Comparison of ENCODE assay signal across 24 cellular contexts in genomic region chr1:199302554-199302953, GRCh38.
DNase-seq lines count a peak whose midpoint lies in the region; ATAC-seq and TF ChIP-seq lines count a peak whose summit lies in the region.
"Had no signal": no experiment of that assay in that cellular context is flagged by ENCODE, and none has a peak within 500 bp of the region (broad histone marks: within the 10 kb centered on the region; RNA-seq: fewer than 3 reads in every experiment).

No MANE protein-coding gene starts in this region.

- H2BK120ac ChIP-seq in mesenchymal stem cell (ENCODE audit: low read depth, low read length): no peak overlapping the region
- no peak overlapping the region for H2BK120ac ChIP-seq in H9 (ENCODE audit: low read depth, low read length, poor library complexity, severe bottlenecking)

- H3K18ac ChIP-seq in mesenchymal stem cell (ENCODE audit: low read depth in 1 of 2, low read length in 2 of 2): no peak overlapping the region
- no peak overlapping the region for H3K18ac ChIP-seq in H9 (ENCODE audit: insufficient read length, low read depth, low read length)

- H2BK5ac ChIP-seq in mesenchymal stem cell (ENCODE audit: low read depth, low read length, poor library complexity, severe bottlenecking) (no peak overlapping the region), H9 (ENCODE audit: insufficient read length, low read length) (no peak overlapping the region)

- H3K4me1 Mint-ChIP-seq in HFFc6 (ENCODE audit: low read depth) (peaks cover 20% of the 10 kb centered on the region), H9 (peaks cover 10 to 13% of the 10 kb centered on the region in 2 experiments)
- H3K4me1 Mint-ChIP-seq: B cell; neural crest cell; stimulated activated memory B cell treated with anti-CD40 and anti-IgM and Interleukin-4, amounts not matched to agents 10 μg/mL and 1 μg/mL and 100 μg/mL, for 72 hours had no signal

- H3K9me3 Mint-ChIP-seq in HFFc6 (no peaks in the 10 kb centered on the region), H9 (no peaks in the 10 kb centered on the region)
- H3K9me3 Mint-ChIP-seq: neural crest cell; stimulated activated memory B cell treated with anti-CD40 and anti-IgM and Interleukin-4, amounts not matched to agents 10 μg/mL and 1 μg/mL and 100 μg/mL, for 72 hours had no signal

- no peaks in the 10 kb centered on the region for H3K23me2 ChIP-seq in H9 (ENCODE audit: insufficient read length, low read depth, low read length, poor library complexity, severe bottlenecking)

- H2AFZ ChIP-seq in mesenchymal stem cell (ENCODE audit: low read depth, low read length) (no peak overlapping the region), H9 (ENCODE audit: low read length) (no peak overlapping the region)

- no peaks in the 10 kb centered on the region for H3K36me3 Mint-ChIP-seq in HFFc6 (ENCODE audit: low read depth)
- H3K36me3 Mint-ChIP-seq in H9 (ENCODE audit: insufficient read depth in 1 of 3, low read depth in 3 of 3): no peaks in the 10 kb centered on the region
- H3K36me3 Mint-ChIP-seq: stimulated activated memory B cell treated with anti-CD40 and anti-IgM and Interleukin-4, amounts not matched to agents 10 μg/mL and 1 μg/mL and 100 μg/mL, for 72 hours had no signal

- no peak overlapping the region for H3K56ac ChIP-seq in H9 (ENCODE audit: insufficient read length, low read depth, low read length)

- H3K9ac ChIP-seq in mesenchymal stem cell (ENCODE audit: low read length): no peak overlapping the region
- H3K9ac ChIP-seq in H9 (ENCODE audit: extremely low read depth, insufficient read length, low read length): no peak overlapping the region

- H4K20me1 ChIP-seq in H9 (ENCODE audit: control insufficient read depth, insufficient read depth, insufficient read length): no peaks in the 10 kb centered on the region

- H4K5ac ChIP-seq in H9 (ENCODE audit: insufficient read length, low read depth, low read length): no peak overlapping the region

- no peak overlapping the region for H3T11ph ChIP-seq in H9 (ENCODE audit: low read length)

- H3K27ac ChIP-seq in RWPE2 (ENCODE audit: poor library complexity, severe bottlenecking) (peak overlapping the region; percentile 40), mesenchymal stem cell (ENCODE audit: low read length, poor library complexity, severe bottlenecking) (no peak overlapping the region), H9 (ENCODE audit: insufficient read length, low read depth, low read length) (no peak overlapping the region)
- H3K27ac ChIP-seq: ascending aorta, heart right ventricle, Peyer's patch, psoas muscle had no signal

- no peak for TF ChIP-seq CTCF in HFFc6 (IDR thresholded peaks at IDR 0.05)
- TF ChIP-seq CTCF in RWPE2 (IDR thresholded peaks at IDR 0.05; ENCODE audit: poor library complexity, severe bottlenecking): no peak
- no peak for TF ChIP-seq CTCF in choroid plexus epithelial cell (conservative IDR thresholded peaks at IDR 0.05; ENCODE audit: low read depth, low read length)
- TF ChIP-seq CTCF in H9 (conservative IDR thresholded peaks at IDR 0.05): no peak

- peaks cover 5% of the 10 kb centered on the region for H3K4me1 ChIP-seq in RWPE2 (ENCODE audit: insufficient read depth, poor library complexity, severe bottlenecking)
- H3K4me1 ChIP-seq in mesenchymal stem cell (ENCODE audit: control insufficient read depth, insufficient read depth, low read depth, low read length): no peaks in the 10 kb centered on the region
- H3K4me1 ChIP-seq in H9 (ENCODE audit: insufficient read depth, low read length): peaks cover 3% of the 10 kb centered on the region
- H3K4me1 ChIP-seq: ascending aorta, heart right ventricle, Peyer's patch, psoas muscle had no signal

- peak; percentile 100 for ATAC-seq in RWPE2 (ENCODE audit: low read depth)
- ATAC-seq in GM21423 (IDR thresholded peaks at IDR 0.05; ENCODE audit: unreplicated experiment): no peak
- ATAC-seq: GM12878; heart right ventricle; psoas muscle; stimulated activated memory B cell treated with anti-CD40 and anti-IgM and Interleukin-4, amounts not matched to agents 10 μg/mL and 1 μg/mL and 100 μg/mL, for 72 hours had no signal

- no peaks in the 10 kb centered on the region for H3K79me1 ChIP-seq in mesenchymal stem cell (replicated peaks; ENCODE audit: low read length, poor library complexity, severe bottlenecking)
- H3K79me1 ChIP-seq in H9 (ENCODE audit: insufficient read depth, low read depth, low read length, poor library complexity, severe bottlenecking): no peaks in the 10 kb centered on the region

- H3K23ac ChIP-seq in mesenchymal stem cell (ENCODE audit: low read length in 2 of 2) (no peak overlapping the region), H9 (ENCODE audit: insufficient read length, low read depth, low read length) (no peak overlapping the region)

- H3K4me2 ChIP-seq in mesenchymal stem cell (ENCODE audit: low read length, poor library complexity, severe bottlenecking) (no peak overlapping the region), H9 (ENCODE audit: insufficient read depth, insufficient read length, low read length) (no peak overlapping the region)

- no peaks in the 10 kb centered on the region for H3K79me2 ChIP-seq in H9 (ENCODE audit: insufficient read depth, low read length)

- no peaks in the 10 kb centered on the region for H3K27me3 Mint-ChIP-seq in HFFc6 (ENCODE audit: insufficient read depth)
- no peaks in the 10 kb centered on the region for H3K27me3 Mint-ChIP-seq in H9 (ENCODE audit: low read depth)
- H3K27me3 Mint-ChIP-seq: stimulated activated memory B cell treated with anti-CD40 and anti-IgM and Interleukin-4, amounts not matched to agents 10 μg/mL and 1 μg/mL and 100 μg/mL, for 72 hours had no signal

- H3K27ac Mint-ChIP-seq in HFFc6 (no peak overlapping the region), H9 (no peak overlapping the region)
- H3K27ac Mint-ChIP-seq: B cell; stimulated activated memory B cell treated with anti-CD40 and anti-IgM and Interleukin-4, amounts not matched to agents 10 μg/mL and 1 μg/mL and 100 μg/mL, for 72 hours had no signal

- no peak overlapping the region for H2BK15ac ChIP-seq in mesenchymal stem cell (ENCODE audit: low read depth, poor library complexity, severe bottlenecking)
- H2BK15ac ChIP-seq in H9 (ENCODE audit: low read depth, low read length): no peak overlapping the region

- no peak overlapping the region for H4K8ac ChIP-seq in mesenchymal stem cell (ENCODE audit: low read length)
- no peak overlapping the region for H4K8ac ChIP-seq in H9 (replicated peaks; ENCODE audit: insufficient read length, low read depth, low read length)

- DNase-seq in HFFc6: peak; percentile 44
- DNase-seq in RWPE2 (ENCODE audit: low spot score): no peak
- peak; percentile 69 for DNase-seq in choroid plexus epithelial cell (ENCODE audit: low read depth)
- peak; percentile 31 for DNase-seq in mesenchymal stem cell
- DNase-seq in anterior cingulate cortex (lab: John Stamatoyannopoulos, UW): no peak
- DNase-seq in effector CD4-positive, alpha-beta T cell: no peak
- no peak for DNase-seq in H9
- DNase-seq: activated CD8-positive, alpha-beta memory T cell treated with anti-CD3 and anti-CD28 coated beads for 24 hours; cortex of kidney; erythroblast; H7; heart right ventricle; kidney; midbrain; NCI-H1436; Peyer's patch; psoas muscle; trophoblast cell had no signal

- H3K9me3 ChIP-seq in RWPE2 (ENCODE audit: severe bottlenecking): no peaks in the 10 kb centered on the region
- H3K9me3 ChIP-seq in mesenchymal stem cell (ENCODE audit: control insufficient read depth, low read length): no peaks in the 10 kb centered on the region
- H3K9me3 ChIP-seq in H9 (ENCODE audit: control insufficient read depth, low read depth, low read length): no peaks in the 10 kb centered on the region
- H3K9me3 ChIP-seq: ascending aorta, heart right ventricle, Peyer's patch, psoas muscle had no signal

- H3K27me3 ChIP-seq in RWPE2 (ENCODE audit: insufficient read depth, poor library complexity, severe bottlenecking): no peaks in the 10 kb centered on the region
- H3K27me3 ChIP-seq in mesenchymal stem cell (ENCODE audit: control insufficient read depth in 1 of 2, insufficient read depth in 1 of 2, low read length in 2 of 2): no peaks in the 10 kb centered on the region
- no peaks in the 10 kb centered on the region for H3K27me3 ChIP-seq in H9 (ENCODE audit: insufficient read depth, low read length)
- H3K27me3 ChIP-seq: ascending aorta, heart right ventricle, Peyer's patch had no signal

- H3K4me3 ChIP-seq in RWPE2 (ENCODE audit: severe bottlenecking): no peak overlapping the region
- H3K4me3 ChIP-seq in choroid plexus epithelial cell (ENCODE audit: low read depth, low read length): no peak overlapping the region
- no peak overlapping the region for H3K4me3 ChIP-seq in mesenchymal stem cell (ENCODE audit: insufficient read depth in 1 of 2, low read depth in 1 of 2, low read length in 2 of 2)
- H3K4me3 ChIP-seq: ascending aorta, GM12878, heart right ventricle, Peyer's patch, psoas muscle had no signal

- no peak overlapping the region for H2AK5ac ChIP-seq in mesenchymal stem cell (ENCODE audit: low read length, severe bottlenecking)
- H2AK5ac ChIP-seq in H9 (ENCODE audit: insufficient read length, low read length): no peak overlapping the region

- H3K4ac ChIP-seq in mesenchymal stem cell (ENCODE audit: low read depth in 1 of 2, low read length in 2 of 2) (no peak overlapping the region), H9 (ENCODE audit: low read depth, low read length) (no peak overlapping the region)

- no peak overlapping the region for H4K91ac ChIP-seq in mesenchymal stem cell (ENCODE audit: low read length)
- H4K91ac ChIP-seq in H9 (ENCODE audit: insufficient read length, low read depth, low read length): no peak overlapping the region

- H2BK20ac ChIP-seq in H9 (ENCODE audit: low read depth, low read length, poor library complexity, severe bottlenecking): no peak overlapping the region

- H2BK12ac ChIP-seq in mesenchymal stem cell (ENCODE audit: low read length in 2 of 2): no peak overlapping the region
- no peak overlapping the region for H2BK12ac ChIP-seq in H9 (ENCODE audit: insufficient read length, low read depth, low read length)

- H3K4me3 Mint-ChIP-seq in HFFc6 (no peak overlapping the region), H9 (no peak overlapping the region)
- H3K4me3 Mint-ChIP-seq: B cell; neural crest cell; stimulated activated memory B cell treated with anti-CD40 and anti-IgM and Interleukin-4, amounts not matched to agents 10 μg/mL and 1 μg/mL and 100 μg/mL, for 72 hours had no signal

- H3K14ac ChIP-seq in mesenchymal stem cell (ENCODE audit: low read length in 2 of 2) (no peak overlapping the region), H9 (ENCODE audit: insufficient read depth, low read length) (no peak overlapping the region)

- H3K36me3 ChIP-seq in RWPE2 (ENCODE audit: low read depth) (no peaks in the 10 kb centered on the region), mesenchymal stem cell (ENCODE audit: control insufficient read depth in 1 of 2, insufficient read depth in 2 of 2, low read depth in 1 of 2, low read length in 2 of 2) (no peaks in the 10 kb centered on the region)
- H3K36me3 ChIP-seq: ascending aorta, heart right ventricle, Peyer's patch had no signal

Comparison
In these comparisons a context has a peak if more than half of its experiments do, and no peak if none do; other contexts are left out.
1. DNase-seq: peak in HFFc6 (single experiment), choroid plexus epithelial cell (single experiment) and mesenchymal stem cell (single experiment); none in RWPE2 (single experiment), anterior cingulate cortex (0 of 58), effector CD4-positive, alpha-beta T cell (single experiment) and H9 (single experiment).